18 cellular contexts compared by ENCODE assay signal in the genomic region with DNA sequence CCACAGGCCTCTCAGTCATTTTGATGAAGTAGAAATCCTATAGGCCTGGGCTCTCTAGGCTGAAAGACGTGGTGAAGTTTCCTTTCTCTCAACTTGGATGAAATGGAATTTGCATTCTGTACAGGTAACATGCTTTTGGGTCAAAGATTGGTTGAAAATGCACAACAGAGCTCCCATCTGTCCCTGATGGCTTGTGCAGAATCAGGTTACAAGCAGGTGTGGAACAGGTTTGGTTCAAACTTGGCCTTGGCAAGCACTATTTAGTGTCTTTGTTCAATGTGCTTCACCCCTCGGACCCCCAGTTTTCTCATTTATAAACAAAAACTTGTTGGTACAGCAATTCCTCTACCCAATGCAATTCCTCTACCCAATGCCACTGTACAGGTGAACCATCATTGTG.
DNase-seq lines count a peak whose midpoint lies in the region; ATAC-seq and TF ChIP-seq lines count a peak whose summit lies in the region.
"Had no signal": no experiment of that assay in that cellular context is flagged by ENCODE, and none has a peak within 500 bp of the region (broad histone marks: within the 10 kb centered on the region; RNA-seq: fewer than 3 reads in every experiment).

No MANE protein-coding gene starts in this region.

- intact Hi-C loops in body of pancreas (cut with DNase I): no loop called here

- TF ChIP-seq CTCF in body of pancreas (IDR thresholded peaks at IDR 0.05) (no peak), foreskin fibroblast (IDR thresholded peaks at IDR 0.05; ENCODE audit: low read depth, low read length) (no peak)

- peak; percentile 24 for ATAC-seq in body of pancreas
- ATAC-seq: A549, GM12878 had no signal

- H3K9me3 ChIP-seq in body of pancreas: no peaks in the 10 kb centered on the region
- H3K9me3 ChIP-seq: A549, BLaER1, HAP-1 had no signal

- H3K27me3 ChIP-seq in body of pancreas: no peaks in the 10 kb centered on the region
- H3K27me3 ChIP-seq: BLaER1 had no signal

- WGBS in body of pancreas, 2 donors: 26 to 64% methylated on average over 2 of the region's 2 CpGs

- no peak overlapping the region for H3K4me3 ChIP-seq in body of pancreas
- H3K4me3 ChIP-seq in foreskin fibroblast (ENCODE audit: low read depth in 1 of 2, low read length in 2 of 2): no peak overlapping the region
- H3K4me3 ChIP-seq: A549, BLaER1, GM12878, HAP-1 had no signal

- H3K27ac ChIP-seq in body of pancreas: no peak overlapping the region
- H3K27ac ChIP-seq: 22Rv1, A549, BLaER1 had no signal

- peaks cover 27% of the 10 kb centered on the region for H3K4me1 ChIP-seq in body of pancreas
- H3K4me1 ChIP-seq: A549, BLaER1, HAP-1 had no signal

- DNase-seq in NCI-H1092 treated with DMSO at 0.1 percent for 48 hours (lab: John Stamatoyannopoulos, UW) (peak; percentile 6), NCI-H1092 (lab: John Stamatoyannopoulos, UW) (no peak), NCI-H748 (lab: John Stamatoyannopoulos, UW; ENCODE audit: unreplicated experiment) (peak; percentile 49), NCI-H748 treated with DMSO at 0.1 percent for 48 hours (lab: John Stamatoyannopoulos, UW) (no peak), body of pancreas (peak in 2 of 4 donors; percentile 7 to 10), COLO668 (lab: John Stamatoyannopoulos, UW; ENCODE audit: unreplicated experiment) (no peak), epidermal melanocyte (ENCODE audit: insufficient read length, low spot score) (no peak), foreskin fibroblast (no peak)
- DNase-seq: CD4-positive, alpha-beta memory T cell; DMS 273 treated with DMSO at 0.1 percent for 48 hours; DMS53; DND-41; EL had no signal

- no peak for TF ChIP-seq POLR2A in body of pancreas (IDR thresholded peaks at IDR 0.05)

- no peaks in the 10 kb centered on the region for H3K36me3 ChIP-seq in body of pancreas (replicated peaks in 1 of 2; ENCODE audit: insufficient read depth in 1 of 2, low read depth in 2 of 2)
- H3K36me3 ChIP-seq: BLaER1, HAP-1 had no signal

Comparison
In these comparisons a context has a peak if more than half of its experiments do, and no peak if none do; other contexts are left out.
1. DNase-seq: peak in NCI-H1092 treated with DMSO at 0.1 percent for 48 hours (single experiment) and NCI-H748 (single experiment); none in NCI-H1092 (single experiment), NCI-H748 treated with DMSO at 0.1 percent for 48 hours (single experiment), COLO668 (single experiment), epidermal melanocyte (single experiment) and foreskin fibroblast (0 of 2).